ENCODE assay signal across 1 cellular context in genomic region chr9:72364679-72365524, GRCh38.
TF ChIP-seq lines count a peak whose summit lies in the region.

TSS of gene ZFAND5 (minus strand) at chr9:72365208. CDS start at chr9:72360778, 4,430 bp downstream.

TF ChIP-seq in HepG2, 621 proteins besides CTCF, POLR2A, EP300 and RAD21 (continued from another document and continues in another):
- TF ChIP-seq E2F5 (CRISPR knock-in tag; conservative IDR thresholded peaks at IDR 0.05) (0 out of 2 replicates have a peak, but pooled peaks have one; percentile 10), ZNF251 (CRISPR knock-in tag; IDR thresholded peaks at IDR 0.05) (no peak), ZNF446 (CRISPR knock-in tag; IDR thresholded peaks at IDR 0.05) (peak; percentile 86; the same call in 1 of the 2 replicates), SRF (IDR thresholded peaks at IDR 0.05; ENCODE audit: low read depth, low read length) (no peak), ZNF780A (CRISPR knock-in tag; IDR thresholded peaks at IDR 0.05) (peak; percentile 75; the same call in 1 of the 2 replicates), DNMT1 (CRISPR knock-in tag; IDR thresholded peaks at IDR 0.05) (no peak), RFXANK (CRISPR knock-in tag; IDR thresholded peaks at IDR 0.05) (no peak), NAIF1 (CRISPR knock-in tag; IDR thresholded peaks at IDR 0.05; ENCODE audit: borderline replicate concordance) (peak; percentile 53; the same call in 1 of the 2 replicates), ZNF331 (CRISPR knock-in tag; IDR thresholded peaks at IDR 0.05) (peak; percentile 96), HNRNPK (IDR thresholded peaks at IDR 0.05; ENCODE audit: low read depth, low read length, poor library complexity, severe bottlenecking) (peak; percentile 94), HNF4A (CRISPR knock-in tag; IDR thresholded peaks at IDR 0.05) (no peak), ZNF720 (CRISPR knock-in tag; IDR thresholded peaks at IDR 0.05) (no peak), NR2F2 (IDR thresholded peaks at IDR 0.05; ENCODE audit: borderline replicate concordance, low read depth) (peak; percentile 44; the same call in 1 of the 2 replicates), NFATC3 (CRISPR knock-in tag; IDR thresholded peaks at IDR 0.05) (no peak), ZNF382 (CRISPR knock-in tag; IDR thresholded peaks at IDR 0.05; ENCODE audit: borderline replicate concordance) (no peak), ZNF33A (CRISPR knock-in tag; IDR thresholded peaks at IDR 0.05; ENCODE audit: borderline replicate concordance) (no peak), ZNF775 (CRISPR knock-in tag; IDR thresholded peaks at IDR 0.05; ENCODE audit: borderline replicate concordance) (no peak), ZNF124 (CRISPR knock-in tag; IDR thresholded peaks at IDR 0.05) (peak; percentile 62; the same call in 1 of the 2 replicates), MAFF (IDR thresholded peaks at IDR 0.05; ENCODE audit: low read depth, low read length) (peak; percentile 47; the same call in 1 of the 2 replicates), AGO2 (optimal IDR thresholded peaks at IDR 0.05; ENCODE audit: low read depth, low read length) (peak; percentile 94), ZNF747 (CRISPR knock-in tag; IDR thresholded peaks at IDR 0.05; ENCODE audit: borderline replicate concordance) (peak; percentile 76; the same call in 1 of the 2 replicates), MXD4 (CRISPR knock-in tag; IDR thresholded peaks at IDR 0.05) (no peak; the same call in none of the 2 replicates), SMARCE1 (IDR thresholded peaks at IDR 0.05; ENCODE audit: borderline replicate concordance) (no peak), ZNF792 (CRISPR knock-in tag; IDR thresholded peaks at IDR 0.05) (peak; percentile 51; the same call in 1 of the 2 replicates), SIN3B (IDR thresholded peaks at IDR 0.05; ENCODE audit: low read length) (0 out of 2 replicates have a peak, but pooled peaks have one; percentile 10), ZNF839 (CRISPR knock-in tag; IDR thresholded peaks at IDR 0.05; ENCODE audit: borderline replicate concordance) (no peak), ZNF317 (CRISPR knock-in tag; IDR thresholded peaks at IDR 0.05) (no peak), TARDBP (CRISPR knock-in tag; IDR thresholded peaks at IDR 0.05) (no peak), ZNF512 (CRISPR knock-in tag; IDR thresholded peaks at IDR 0.05) (no peak), ESRRA (CRISPR knock-in tag; IDR thresholded peaks at IDR 0.05; ENCODE audit: low read depth) (no peak; the same call in none of the 2 replicates), JUN (CRISPR knock-in tag; IDR thresholded peaks at IDR 0.05) (no peak; the same call in 1 of the 2 replicates), ZNF850 (CRISPR knock-in tag; conservative IDR thresholded peaks at IDR 0.05) (no peak), MYC (CRISPR knock-in tag; IDR thresholded peaks at IDR 0.05; ENCODE audit: borderline replicate concordance) (peak; percentile 52), KAT8 (CRISPR knock-in tag; IDR thresholded peaks at IDR 0.05) (no peak; the same call in 1 of the 2 replicates), ZNF232 (CRISPR knock-in tag; IDR thresholded peaks at IDR 0.05; ENCODE audit: borderline replicate concordance) (no peak), ATF7-NPFF (CRISPR knock-in tag; IDR thresholded peaks at IDR 0.05; ENCODE audit: low read depth) (peak; percentile 87; the same call in 1 of the 2 replicates), ZNF281 (CRISPR knock-in tag; IDR thresholded peaks at IDR 0.05; ENCODE audit: borderline replicate concordance) (peak; percentile 70; the same call in 1 of the 2 replicates), ZBTB39 (CRISPR knock-in tag; IDR thresholded peaks at IDR 0.05) (no peak), ZSCAN5A (CRISPR knock-in tag; IDR thresholded peaks at IDR 0.05; ENCODE audit: borderline replicate concordance) (0 out of 2 replicates have a peak, but pooled peaks have one; percentile 18), ZNF510 (CRISPR knock-in tag; IDR thresholded peaks at IDR 0.05; ENCODE audit: low read depth) (no peak), ZNF543 (CRISPR knock-in tag; IDR thresholded peaks at IDR 0.05) (0 out of 2 replicates have a peak, but pooled peaks have one; percentile 27), ZFP36 (IDR thresholded peaks at IDR 0.05; ENCODE audit: borderline replicate concordance, low read depth, low read length, partially characterized antibody) (no peak), HDAC1 (CRISPR knock-in tag; IDR thresholded peaks at IDR 0.05) (no peak), PHB2 (IDR thresholded peaks at IDR 0.05; ENCODE audit: partially characterized antibody) (no peak), ZNF207 (IDR thresholded peaks at IDR 0.05; ENCODE audit: borderline replicate concordance) (no peak), CAMTA2 (CRISPR knock-in tag; IDR thresholded peaks at IDR 0.05; ENCODE audit: borderline replicate concordance) (0 out of 2 replicates have a peak, but pooled peaks have one; percentile 18), ZFYVE20 (CRISPR knock-in tag; IDR thresholded peaks at IDR 0.05; ENCODE audit: borderline replicate concordance, low read depth) (no peak; the same call in 1 of the 2 replicates), CEBPG (CRISPR knock-in tag; IDR thresholded peaks at IDR 0.05) (no peak; the same call in 1 of the 2 replicates), HHEX (CRISPR knock-in tag; IDR thresholded peaks at IDR 0.05) (no peak), TP53 (CRISPR knock-in tag; conservative IDR thresholded peaks at IDR 0.05) (no peak)
- TF ChIP-seq, protein P1, sequence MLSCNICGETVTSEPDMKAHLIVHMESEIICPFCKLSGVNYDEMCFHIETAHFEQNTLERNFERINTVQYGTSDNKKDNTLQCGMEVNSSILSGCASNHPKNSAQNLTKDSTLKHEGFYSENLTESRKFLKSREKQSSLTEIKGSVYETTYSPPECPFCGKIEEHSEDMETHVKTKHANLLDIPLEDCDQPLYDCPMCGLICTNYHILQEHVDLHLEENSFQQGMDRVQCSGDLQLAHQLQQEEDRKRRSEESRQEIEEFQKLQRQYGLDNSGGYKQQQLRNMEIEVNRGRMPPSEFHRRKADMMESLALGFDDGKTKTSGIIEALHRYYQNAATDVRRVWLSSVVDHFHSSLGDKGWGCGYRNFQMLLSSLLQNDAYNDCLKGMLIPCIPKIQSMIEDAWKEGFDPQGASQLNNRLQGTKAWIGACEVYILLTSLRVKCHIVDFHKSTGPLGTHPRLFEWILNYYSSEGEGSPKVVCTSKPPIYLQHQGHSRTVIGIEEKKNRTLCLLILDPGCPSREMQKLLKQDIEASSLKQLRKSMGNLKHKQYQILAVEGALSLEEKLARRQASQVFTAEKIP (CRISPR knock-in tag; IDR thresholded peaks at IDR 0.05; ENCODE audit: borderline replicate concordance), result no peak
- TF ChIP-seq, protein P2, sequence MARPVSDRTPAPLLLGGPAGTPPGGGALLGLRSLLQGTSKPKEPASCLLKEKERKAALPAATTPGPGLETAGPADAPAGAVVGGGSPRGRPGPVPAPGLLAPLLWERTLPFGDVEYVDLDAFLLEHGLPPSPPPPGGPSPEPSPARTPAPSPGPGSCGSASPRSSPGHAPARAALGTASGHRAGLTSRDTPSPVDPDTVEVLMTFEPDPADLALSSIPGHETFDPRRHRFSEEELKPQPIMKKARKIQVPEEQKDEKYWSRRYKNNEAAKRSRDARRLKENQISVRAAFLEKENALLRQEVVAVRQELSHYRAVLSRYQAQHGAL (CRISPR knock-in tag; IDR thresholded peaks at IDR 0.05; ENCODE audit: not compliant biosample characterization), result no peak
- TF ChIP-seq, protein P3, sequence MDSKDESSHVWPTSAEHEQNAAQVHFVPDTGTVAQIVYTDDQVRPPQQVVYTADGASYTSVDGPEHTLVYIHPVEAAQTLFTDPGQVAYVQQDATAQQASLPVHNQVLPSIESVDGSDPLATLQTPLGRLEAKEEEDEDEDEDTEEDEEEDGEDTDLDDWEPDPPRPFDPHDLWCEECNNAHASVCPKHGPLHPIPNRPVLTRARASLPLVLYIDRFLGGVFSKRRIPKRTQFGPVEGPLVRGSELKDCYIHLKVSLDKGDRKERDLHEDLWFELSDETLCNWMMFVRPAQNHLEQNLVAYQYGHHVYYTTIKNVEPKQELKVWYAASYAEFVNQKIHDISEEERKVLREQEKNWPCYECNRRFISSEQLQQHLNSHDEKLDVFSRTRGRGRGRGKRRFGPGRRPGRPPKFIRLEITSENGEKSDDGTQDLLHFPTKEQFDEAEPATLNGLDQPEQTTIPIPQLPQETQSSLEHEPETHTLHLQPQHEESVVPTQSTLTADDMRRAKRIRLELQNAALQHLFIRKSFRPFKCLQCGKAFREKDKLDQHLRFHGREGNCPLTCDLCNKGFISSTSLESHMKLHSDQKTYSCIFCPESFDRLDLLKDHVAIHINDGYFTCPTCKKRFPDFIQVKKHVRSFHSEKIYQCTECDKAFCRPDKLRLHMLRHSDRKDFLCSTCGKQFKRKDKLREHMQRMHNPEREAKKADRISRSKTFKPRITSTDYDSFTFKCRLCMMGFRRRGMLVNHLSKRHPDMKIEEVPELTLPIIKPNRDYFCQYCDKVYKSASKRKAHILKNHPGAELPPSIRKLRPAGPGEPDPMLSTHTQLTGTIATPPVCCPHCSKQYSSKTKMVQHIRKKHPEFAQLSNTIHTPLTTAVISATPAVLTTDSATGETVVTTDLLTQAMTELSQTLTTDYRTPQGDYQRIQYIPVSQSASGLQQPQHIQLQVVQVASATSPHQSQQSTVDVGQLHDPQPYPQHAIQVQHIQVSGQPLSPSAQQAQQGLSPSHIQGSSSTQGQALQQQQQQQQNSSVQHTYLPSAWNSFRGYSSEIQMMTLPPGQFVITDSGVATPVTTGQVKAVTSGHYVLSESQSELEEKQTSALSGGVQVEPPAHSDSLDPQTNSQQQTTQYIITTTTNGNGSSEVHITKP (CRISPR knock-in tag; IDR thresholded peaks at IDR 0.05; ENCODE audit: low read depth), result no peak
